Comparison of ENCODE assay signal across 9 cellular contexts in the genomic region with DNA sequence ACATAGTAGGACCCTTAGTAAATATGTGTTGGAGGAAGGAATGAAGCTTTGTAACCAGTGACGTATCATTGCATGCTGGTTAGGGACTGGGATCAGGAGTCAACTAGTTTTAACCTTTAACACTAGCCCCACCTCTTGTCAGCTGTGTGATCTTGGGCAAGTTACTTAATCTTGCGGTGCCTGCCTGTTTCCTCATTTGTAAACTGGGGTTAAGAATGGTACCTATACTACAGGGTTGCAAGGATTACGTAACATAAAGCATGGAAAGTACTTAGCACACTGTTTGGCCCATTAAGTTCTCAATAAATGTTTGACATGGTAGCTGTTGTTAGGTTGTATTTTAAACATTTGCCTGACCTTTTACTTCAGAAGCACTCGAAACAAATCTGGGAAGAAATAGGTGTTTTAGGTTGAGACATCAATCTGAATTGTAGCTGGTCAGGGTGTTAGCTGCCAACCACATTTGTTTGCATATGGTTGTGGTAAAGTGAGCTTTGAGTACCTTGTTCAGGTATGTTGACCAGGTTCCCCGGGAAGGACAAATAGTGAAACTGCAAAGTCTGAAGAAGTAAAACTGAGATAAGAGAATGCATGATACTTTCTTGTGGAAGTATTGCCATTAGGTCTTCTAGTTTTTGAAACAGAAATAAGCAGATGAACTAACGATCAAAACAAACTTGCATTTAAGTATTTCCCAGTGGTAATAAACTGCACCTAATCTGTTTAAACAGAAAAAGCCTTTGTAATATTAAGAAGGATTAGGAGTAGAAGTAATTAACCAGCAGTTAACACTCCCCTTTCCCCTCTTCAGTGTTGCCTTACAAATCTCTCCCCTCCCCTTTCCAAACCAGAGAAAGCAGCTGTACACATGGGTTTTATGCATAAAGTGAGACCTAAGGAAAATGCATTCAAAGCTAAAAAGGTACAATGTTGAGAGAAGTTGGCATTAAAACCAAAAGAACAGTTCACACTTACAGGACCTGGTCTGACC. TPM values are rescaled to one million over a fixed set of nuclear protein-coding genes. Genes with fewer than 3 reads are reported as not detected.
DNase-seq lines count a peak whose midpoint lies in the region; ATAC-seq and TF ChIP-seq lines count a peak whose summit lies in the region.
"Had no signal": no experiment of that assay in that cellular context is flagged by ENCODE, and none has a peak within 500 bp of the region (broad histone marks: within the 10 kb centered on the region; RNA-seq: fewer than 3 reads in every experiment).

No MANE protein-coding gene starts in this region.

- H3K4me1 ChIP-seq in duodenal mucosa (ENCODE audit: control insufficient read depth in 1 of 2, insufficient read depth in 2 of 2, low read length in 2 of 2) (peaks cover 35 to 54% of the 10 kb centered on the region in 2 donors), mesenchymal stem cell (ENCODE audit: control insufficient read depth, insufficient read depth, low read depth, low read length) (no peaks in the 10 kb centered on the region)

- POLR2A ChIA-PET in activated CD4-positive, alpha-beta T cell treated with anti-CD3 and anti-CD28 coated beads for 36 hours (lab: Charles Lee): no interaction called here

- no peak overlapping the region for H4K8ac ChIP-seq in mesenchymal stem cell (ENCODE audit: low read length)

- H3K27me3 ChIP-seq in duodenal mucosa (ENCODE audit: control insufficient read depth in 1 of 2, insufficient read depth in 2 of 2, low read length in 2 of 2): no peaks in the 10 kb centered on the region
- H3K27me3 ChIP-seq in mesenchymal stem cell (ENCODE audit: control insufficient read depth in 1 of 2, insufficient read depth in 1 of 2, low read length in 2 of 2): no peaks in the 10 kb centered on the region

- H3K36me3 Mint-ChIP-seq in activated CD4-positive, alpha-beta T cell treated with anti-CD3 and anti-CD28 coated beads for 36 hours (ENCODE audit: low read depth): peaks cover 21% of the 10 kb centered on the region

- H3K9ac ChIP-seq in duodenal mucosa (ENCODE audit: low read depth in 1 of 2, low read length in 2 of 2) (no peak overlapping the region), mesenchymal stem cell (ENCODE audit: low read length) (no peak overlapping the region)

- H3K27ac ChIP-seq in duodenal mucosa (ENCODE audit: low read depth, low read length) (no peak overlapping the region), coronary artery (no peak overlapping the region), mesenchymal stem cell (ENCODE audit: low read length, poor library complexity, severe bottlenecking) (no peak overlapping the region)

- H2BK12ac ChIP-seq in mesenchymal stem cell (ENCODE audit: low read length in 2 of 2): no peak overlapping the region

- H3K9me3 Mint-ChIP-seq in activated CD4-positive, alpha-beta T cell treated with anti-CD3 and anti-CD28 coated beads for 36 hours (ENCODE audit: low read depth): no peaks in the 10 kb centered on the region
- H3K9me3 Mint-ChIP-seq: activated naive CD4-positive, alpha-beta T cell treated with anti-CD3 and anti-CD28 coated beads, Interleukin-2, amount 50 U/mL, for 24 hours had no signal

- no peak overlapping the region for H2AK5ac ChIP-seq in mesenchymal stem cell (ENCODE audit: low read length, severe bottlenecking)

- no peak for TF ChIP-seq CTCF in coronary artery (IDR thresholded peaks at IDR 0.05)

- H2AFZ ChIP-seq in mesenchymal stem cell (ENCODE audit: low read depth, low read length): no peak overlapping the region

- peaks cover 52% of the 10 kb centered on the region for H3K4me1 Mint-ChIP-seq in activated CD4-positive, alpha-beta T cell treated with anti-CD3 and anti-CD28 coated beads for 36 hours

- no peak overlapping the region for H3K27ac Mint-ChIP-seq in activated CD4-positive, alpha-beta T cell treated with anti-CD3 and anti-CD28 coated beads for 36 hours
- H3K27ac Mint-ChIP-seq: activated naive CD4-positive, alpha-beta T cell treated with anti-CD3 and anti-CD28 coated beads, Interleukin-2, amount 50 U/mL, for 24 hours had no signal

- H3K4me3 ChIP-seq in duodenal mucosa (ENCODE audit: low read depth in 1 of 2, low read length in 2 of 2): peak overlapping the region; percentile 10 to 17
- H3K4me3 ChIP-seq in coronary artery: no peak overlapping the region
- no peak overlapping the region for H3K4me3 ChIP-seq in mesenchymal stem cell (ENCODE audit: insufficient read depth in 1 of 2, low read depth in 1 of 2, low read length in 2 of 2)

- H3K27me3 Mint-ChIP-seq in activated CD4-positive, alpha-beta T cell treated with anti-CD3 and anti-CD28 coated beads for 36 hours: no peaks in the 10 kb centered on the region
- H3K27me3 Mint-ChIP-seq: activated naive CD4-positive, alpha-beta T cell treated with anti-CD3 and anti-CD28 coated beads, Interleukin-2, amount 50 U/mL, for 24 hours had no signal

- DNase-seq in DMS53 treated with DMSO at 0.1 percent for 48 hours (lab: John Stamatoyannopoulos, UW; ENCODE audit: unreplicated experiment) (peak; percentile 7), coronary artery (ENCODE audit: low spot score) (no peak), mesenchymal stem cell (no peak)
- DNase-seq in activated CD4-positive, alpha-beta T cell treated with anti-CD3 and anti-CD28 coated beads for 36 hours: no peak

- H3K36me3 ChIP-seq in duodenal mucosa (ENCODE audit: control insufficient read depth in 1 of 2, insufficient read depth in 2 of 2, low read length in 2 of 2) (peaks cover 0 to 3% of the 10 kb centered on the region in 2 donors), mesenchymal stem cell (ENCODE audit: control insufficient read depth in 1 of 2, insufficient read depth in 2 of 2, low read depth in 1 of 2, low read length in 2 of 2) (peaks cover 2 to 33% of the 10 kb centered on the region in 2 experiments)

- CTCF ChIA-PET in activated CD4-positive, alpha-beta T cell treated with anti-CD3 and anti-CD28 coated beads for 36 hours (lab: Charles Lee): no interaction called here

- no peaks in the 10 kb centered on the region for H3K9me3 ChIP-seq in duodenal mucosa (ENCODE audit: control insufficient read depth in 1 of 2, low read length in 2 of 2)
- H3K9me3 ChIP-seq in mesenchymal stem cell (ENCODE audit: control insufficient read depth, low read length): no peaks in the 10 kb centered on the region

- no peak overlapping the region for H3K4me3 Mint-ChIP-seq in activated CD4-positive, alpha-beta T cell treated with anti-CD3 and anti-CD28 coated beads for 36 hours
- H3K4me3 Mint-ChIP-seq: activated naive CD4-positive, alpha-beta T cell treated with anti-CD3 and anti-CD28 coated beads, Interleukin-2, amount 50 U/mL, for 24 hours had no signal

- 80% methylated on average over 5 of the region's 6 CpGs for WGBS in mesenchymal stem cell

- H3K14ac ChIP-seq in mesenchymal stem cell (ENCODE audit: low read length in 2 of 2): no peak overlapping the region

- no peak overlapping the region for H3K23ac ChIP-seq in mesenchymal stem cell (ENCODE audit: low read length in 2 of 2)

- no peak overlapping the region for H2BK120ac ChIP-seq in mesenchymal stem cell (ENCODE audit: low read depth, low read length)

- peak; percentile 76 for ATAC-seq in GM21381 (IDR thresholded peaks at IDR 0.05; ENCODE audit: unreplicated experiment)
- peak; percentile 66 for ATAC-seq in HG03521 (IDR thresholded peaks at IDR 0.05; ENCODE audit: unreplicated experiment)
- no peak for ATAC-seq in activated CD4-positive, alpha-beta T cell treated with anti-CD3 and anti-CD28 coated beads for 36 hours
- ATAC-seq in activated CD4-positive, CD25-positive, alpha-beta regulatory T cell treated with anti-CD3 and anti-CD28 coated beads, Interleukin-2, amount 50 U/mL, for 24 hours: no peak

- intact Hi-C loops in activated CD4-positive, alpha-beta T cell treated with anti-CD3 and anti-CD28 coated beads for 36 hours (cut with DNase I, micrococcal nuclease): no loop called here

- no peak overlapping the region for H3K4me2 ChIP-seq in mesenchymal stem cell (ENCODE audit: low read length, poor library complexity, severe bottlenecking)

- H2BK5ac ChIP-seq in mesenchymal stem cell (ENCODE audit: low read depth, low read length, poor library complexity, severe bottlenecking): no peak overlapping the region

- H2BK15ac ChIP-seq in mesenchymal stem cell (ENCODE audit: low read depth, poor library complexity, severe bottlenecking): no peak overlapping the region

- no peak overlapping the region for H3K18ac ChIP-seq in mesenchymal stem cell (ENCODE audit: low read depth in 1 of 2, low read length in 2 of 2)

- H3K79me1 ChIP-seq in mesenchymal stem cell (replicated peaks; ENCODE audit: low read length, poor library complexity, severe bottlenecking): peaks cover 24% of the 10 kb centered on the region

- no peak overlapping the region for H3K4ac ChIP-seq in mesenchymal stem cell (ENCODE audit: low read depth in 1 of 2, low read length in 2 of 2)

- H4K91ac ChIP-seq in mesenchymal stem cell (ENCODE audit: low read length): no peak overlapping the region

RNA-seq across cellular contexts. Expression of a gene that starts 25.8 kb away (rescaled TPM):
- 0.88 TPM for polyA plus RNA-seq in mesenchymal stem cell (2013, experiment 1 of 2)
- polyA plus RNA-seq in mesenchymal stem cell (2013, experiment 2 of 2): 0.63 TPM
- total RNA-seq in activated CD4-positive, alpha-beta T cell treated with anti-CD3 and anti-CD28 coated beads for 36 hours: not detected

Comparison
In these comparisons a context has a peak if more than half of its experiments do, and no peak if none do; other contexts are left out.
1. ATAC-seq: peak in GM21381 (single experiment) and HG03521 (single experiment); none in activated CD4-positive, alpha-beta T cell treated with anti-CD3 and anti-CD28 coated beads for 36 hours (single experiment) and activated CD4-positive, CD25-positive, alpha-beta regulatory T cell treated with anti-CD3 and anti-CD28 coated beads, Interleukin-2, amount 50 U/mL, for 24 hours (0 of 2).
2. H3K4me3 ChIP-seq: peak in duodenal mucosa (2 of 2); none in coronary artery (single experiment) and mesenchymal stem cell (0 of 2).